23 cellular contexts compared by ENCODE assay signal in genomic region chr6:152682141-152682540, GRCh38. TPM values are rescaled to one million over a fixed set of nuclear protein-coding genes. Genes with fewer than 3 reads are reported as not detected.
"Had no signal": no experiment of that assay in that cellular context is flagged by ENCODE, and none has a peak within 500 bp of the region (broad histone marks: within the 10 kb centered on the region; RNA-seq: fewer than 3 reads in every experiment).

No MANE protein-coding gene starts in this region.

- H3K27me3 ChIP-seq: colonic mucosa, neutrophil, spleen, testis, tibial nerve had no signal

- H3K9me3 Mint-ChIP-seq: nephron; stimulated activated naive CD8-positive, alpha-beta T cell treated with anti-CD3 and anti-CD28 coated beads, Interleukin-15, amount 100 ng/mL, for 72 hours had no signal

- H3K27ac Mint-ChIP-seq: naive B cell; nephron; stimulated activated naive B cell treated with anti-CD40 and anti-IgM and Interleukin-4, amounts not matched to agents 10 μg/mL and 1 μg/mL and 100 μg/mL, for 72 hours; stimulated activated naive CD8-positive, alpha-beta T cell treated with anti-CD3 and anti-CD28 coated beads, Interleukin-15, amount 100 ng/mL, for 72 hours had no signal

- H3K36me3 Mint-ChIP-seq: naive B cell; stimulated activated naive B cell treated with anti-CD40 and anti-IgM and Interleukin-4, amounts not matched to agents 10 μg/mL and 1 μg/mL and 100 μg/mL, for 72 hours had no signal

- DNase-seq: colonic mucosa; dermis blood vessel endothelial cell; heart left ventricle; hippocampal formation; left colon; left ventricle myocardium superior; mesenchymal stem cell; naive B cell; posterior cingulate gyrus; spleen; stimulated activated CD4-positive, alpha-beta T cell treated with anti-CD3 and anti-CD28 coated beads, Interleukin-15, amount 100 ng/mL, for 24 hours; stimulated activated CD4-positive, alpha-beta T cell treated with anti-CD3 and anti-CD28 coated beads, Interleukin-2, amount 100 ng/mL, for 24 hours; stimulated activated CD4-positive, alpha-beta T cell treated with anti-CD3 and anti-CD28 coated beads, Interleukin-4, amount 100 ng/mL, for 4 hours; stimulated activated naive B cell treated with anti-CD40 and anti-IgM and Interleukin-4, amounts not matched to agents 10 μg/mL and 1 μg/mL and 100 μg/mL, for 72 hours; stimulated activated naive CD8-positive, alpha-beta T cell treated with anti-CD3 and anti-CD28 coated beads, Interleukin-15, amount 100 ng/mL, for 72 hours; testis had no signal

- H3K36me3 ChIP-seq: colonic mucosa, heart left ventricle, neutrophil, spleen, tibial nerve had no signal

- H3K27me3 Mint-ChIP-seq: stimulated activated naive B cell treated with anti-CD40 and anti-IgM and Interleukin-4, amounts not matched to agents 10 μg/mL and 1 μg/mL and 100 μg/mL, for 72 hours; stimulated activated naive CD8-positive, alpha-beta T cell treated with anti-CD3 and anti-CD28 coated beads, Interleukin-15, amount 100 ng/mL, for 72 hours had no signal

- H3K27ac ChIP-seq: colonic mucosa, heart left ventricle, neutrophil, spleen, testis, tibial nerve had no signal

- H3K4me3 Mint-ChIP-seq: naive B cell; nephron; stimulated activated naive B cell treated with anti-CD40 and anti-IgM and Interleukin-4, amounts not matched to agents 10 μg/mL and 1 μg/mL and 100 μg/mL, for 72 hours; stimulated activated naive CD8-positive, alpha-beta T cell treated with anti-CD3 and anti-CD28 coated beads, Interleukin-15, amount 100 ng/mL, for 72 hours had no signal

- H3K4me3 ChIP-seq: colonic mucosa, heart left ventricle, lung, spleen, testis, tibial nerve had no signal

- FAIRE-seq: frontal cortex had no signal

- H3K9me3 ChIP-seq: colonic mucosa, heart left ventricle, neutrophil, spleen, testis had no signal

- H3K4me1 ChIP-seq: colonic mucosa, spleen, testis, tibial nerve had no signal

- H3K4me1 Mint-ChIP-seq: nephron; stimulated activated naive CD8-positive, alpha-beta T cell treated with anti-CD3 and anti-CD28 coated beads, Interleukin-15, amount 100 ng/mL, for 72 hours had no signal

- ATAC-seq: heart left ventricle; left colon; left ventricle myocardium superior; sciatic nerve; stimulated activated naive B cell treated with anti-CD40 and anti-IgM and Interleukin-4, amounts not matched to agents 10 μg/mL and 1 μg/mL and 100 μg/mL, for 72 hours; stimulated activated naive CD8-positive, alpha-beta T cell treated with anti-CD3 and anti-CD28 coated beads, Interleukin-15, amount 100 ng/mL, for 72 hours had no signal

RNA-seq across cellular contexts. Expression of gene MYCT1, which starts 15.6 kb away (rescaled TPM):
- total RNA-seq: osteocyte had no signal
